8 cellular contexts compared by ENCODE assay signal in the genomic region with DNA sequence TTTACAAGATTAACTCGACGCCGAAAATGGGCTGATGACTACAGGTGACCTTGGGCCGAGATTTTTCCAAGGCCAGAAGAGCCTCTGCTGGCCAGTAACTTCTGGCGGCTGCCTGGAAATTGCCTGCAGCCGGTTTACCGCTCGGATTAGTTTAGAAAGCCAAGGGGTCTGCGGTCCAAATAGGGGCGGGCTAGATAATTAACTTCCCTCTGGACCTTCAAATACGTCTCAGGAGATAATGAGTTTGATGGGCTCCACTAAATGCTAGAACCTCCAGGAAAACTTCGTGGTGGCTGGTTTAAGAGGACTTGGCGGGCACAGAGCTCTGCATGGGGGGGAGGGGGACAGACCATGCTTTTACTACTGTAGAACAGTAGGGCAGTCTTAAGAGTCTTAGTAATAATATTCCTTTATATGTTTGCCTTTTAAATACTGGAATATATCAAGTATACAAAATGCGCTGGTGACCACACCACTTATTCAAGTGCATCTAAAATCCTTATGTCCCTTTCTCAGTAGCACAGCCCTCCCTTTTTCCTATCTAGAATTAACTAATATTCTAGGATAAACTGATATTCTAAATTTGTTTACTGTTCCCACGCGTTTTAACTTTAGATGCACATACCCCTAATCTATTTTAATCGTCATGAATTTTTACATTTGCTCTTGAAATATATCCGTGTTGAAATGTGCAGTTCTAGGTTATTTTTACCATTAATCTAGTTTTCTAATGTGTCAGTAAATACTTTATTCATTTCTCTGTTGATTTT.
DNase-seq lines count a peak whose midpoint lies in the region; ATAC-seq and TF ChIP-seq lines count a peak whose summit lies in the region.

No MANE protein-coding gene starts in this region.

- H3K4me3 Mint-ChIP-seq in activated CD4-positive, alpha-beta T cell treated with anti-CD3 and anti-CD28 coated beads, Interleukin-2, amount 10 ng/mL, durations not matched to agents 7 days and 5 days: peak overlapping the region; percentile 96

- no peaks in the 10 kb centered on the region for H3K27me3 Mint-ChIP-seq in activated CD4-positive, alpha-beta T cell treated with anti-CD3 and anti-CD28 coated beads, Interleukin-2, amount 10 ng/mL, durations not matched to agents 7 days and 5 days

- H3K36me3 Mint-ChIP-seq in activated CD4-positive, alpha-beta T cell treated with anti-CD3 and anti-CD28 coated beads, Interleukin-2, amount 10 ng/mL, durations not matched to agents 7 days and 5 days (ENCODE audit: low read depth): peaks cover 34% of the 10 kb centered on the region

- no peaks in the 10 kb centered on the region for H3K9me3 ChIP-seq in neuron (ENCODE audit: low read length)

- no peaks in the 10 kb centered on the region for H3K36me3 ChIP-seq in neuron (ENCODE audit: insufficient read depth, low read length)

- peak overlapping the region; percentile 32 for H2AFZ ChIP-seq in neuron (ENCODE audit: low read depth, low read length)

- CTCF ChIA-PET in activated CD4-positive, alpha-beta T cell treated with anti-CD3 and anti-CD28 coated beads, Interleukin-2, amount 10 ng/mL, durations not matched to agents 7 days and 5 days (lab: Charles Lee): interaction anchor here (1.0 kb wide), 1 partner anchor 26 kb away, joined by 6 read pairs; no protein-coding TSS in a partner anchor

- peak; percentile 22 for ATAC-seq in HG03039 (IDR thresholded peaks at IDR 0.05; ENCODE audit: unreplicated experiment)

- POLR2A ChIA-PET in activated CD4-positive, alpha-beta T cell treated with anti-CD3 and anti-CD28 coated beads, Interleukin-2, amount 10 ng/mL, durations not matched to agents 7 days and 5 days (lab: Charles Lee): interaction anchor here (0.6 to 1.7 kb wide), 6 partner anchors 670 to 1108 kb away, joined by 3 to 14 read pairs (median 4); a partner anchor contains a TSS

- no peak for TF ChIP-seq CTCF in epithelial cell of proximal tubule (conservative IDR thresholded peaks at IDR 0.05; ENCODE audit: low read depth, low read length)

- peak; percentile 36 for DNase-seq in activated CD4-positive, alpha-beta T cell treated with anti-CD3 and anti-CD28 coated beads, Interleukin-2, amount 10 ng/mL, durations not matched to agents 7 days and 5 days
- DNase-seq in activated CD4-positive, alpha-beta T cell treated with anti-CD3 and anti-CD28 coated beads for 4 hours: no peak
- DNase-seq in SK-N-DZ (ENCODE audit: low spot score) (peak; percentile 48), epithelial cell of proximal tubule (ENCODE audit: low read depth) (no peak), DMS153 (lab: John Stamatoyannopoulos, UW) (no peak), substantia nigra (lab: John Stamatoyannopoulos, UW) (no peak)

- no peaks in the 10 kb centered on the region for H3K9me3 Mint-ChIP-seq in activated CD4-positive, alpha-beta T cell treated with anti-CD3 and anti-CD28 coated beads, Interleukin-2, amount 10 ng/mL, durations not matched to agents 7 days and 5 days

- H3K27me3 ChIP-seq in neuron (ENCODE audit: insufficient read depth, low read length): no peaks in the 10 kb centered on the region

- peaks cover 22% of the 10 kb centered on the region for H3K4me1 ChIP-seq in neuron (ENCODE audit: insufficient read depth, low read length)

- peak overlapping the region; percentile 99 for H3K27ac Mint-ChIP-seq in activated CD4-positive, alpha-beta T cell treated with anti-CD3 and anti-CD28 coated beads, Interleukin-2, amount 10 ng/mL, durations not matched to agents 7 days and 5 days

- peak overlapping the region; percentile 65 for H3K4me3 ChIP-seq in epithelial cell of proximal tubule (ENCODE audit: low read depth, low read length)
- H3K4me3 ChIP-seq in neuron (ENCODE audit: low read length): peak overlapping the region; percentile 64

- no peak overlapping the region for H3K27ac ChIP-seq in substantia nigra (ENCODE audit: low read depth, low read length, poor library complexity, severe bottlenecking)

- H3K4me1 Mint-ChIP-seq in activated CD4-positive, alpha-beta T cell treated with anti-CD3 and anti-CD28 coated beads, Interleukin-2, amount 10 ng/mL, durations not matched to agents 7 days and 5 days: peaks cover 60% of the 10 kb centered on the region

Comparison
In these comparisons a context has a peak if more than half of its experiments do, and no peak if none do; other contexts are left out.
1. DNase-seq: peak in activated CD4-positive, alpha-beta T cell treated with anti-CD3 and anti-CD28 coated beads, Interleukin-2, amount 10 ng/mL, durations not matched to agents 7 days and 5 days (single experiment) and SK-N-DZ (single experiment); none in activated CD4-positive, alpha-beta T cell treated with anti-CD3 and anti-CD28 coated beads for 4 hours (0 of 2), epithelial cell of proximal tubule (single experiment), DMS153 (single experiment) and substantia nigra (0 of 49).